8 cellular contexts compared by ENCODE assay signal in genomic region chr7:76626989-76627642, GRCh38. TPM values are rescaled to one million over a fixed set of nuclear protein-coding genes. Genes with fewer than 3 reads are reported as not detected.
DNase-seq lines count a peak whose midpoint lies in the region; ATAC-seq and FAIRE-seq lines count a peak whose summit lies in the region.
"Not testable (repeated sequence)": the region's sequence is repeated elsewhere in the genome, so short reads cannot be mapped to it uniquely, and the experiment has no call there.

POMZP3 (minus strand) TSS chr7:76627279; CDS start chr7:76626064, 1,215 bp downstream.

- H3K4me1 Mint-ChIP-seq in activated T-helper 2 cell treated with anti-CD3 and anti-CD28 coated beads, Interferon-gamma antibody, Interleukin-2, Interleukin-4, amounts not matched to agents 10 μg/mL and 5 μg/mL and 100 μg/mL, durations not matched to agents 14 hours and 24 hours and 36 hours (ENCODE audit: low read depth) = not testable (repeated sequence)

- H3K27ac Mint-ChIP-seq in activated T-helper 2 cell treated with anti-CD3 and anti-CD28 coated beads, Interferon-gamma antibody, Interleukin-2, Interleukin-4, amounts not matched to agents 10 μg/mL and 5 μg/mL and 100 μg/mL, durations not matched to agents 14 hours and 24 hours and 36 hours = peak within 1 kb of the TSS; percentile 84

- H3K36me3 Mint-ChIP-seq in activated T-helper 2 cell treated with anti-CD3 and anti-CD28 coated beads, Interferon-gamma antibody, Interleukin-2, Interleukin-4, amounts not matched to agents 10 μg/mL and 5 μg/mL and 100 μg/mL, durations not matched to agents 14 hours and 24 hours and 36 hours (ENCODE audit: low read depth) = peaks cover 14% of the 10 kb centered on the region

- H3K4me1 ChIP-seq in esophagus (ENCODE audit: control insufficient read depth in 2 of 2, insufficient read depth in 2 of 2, low read length in 1 of 2); mesodermal cell (ENCODE audit: control insufficient read depth, insufficient read depth, low read length, poor library complexity, severe bottlenecking): not testable (repeated sequence)

- FAIRE-seq in RCC 7860 (lab: Jason Lieb, UNC) = not testable (repeated sequence)

- DNase-seq in COLO668 (lab: John Stamatoyannopoulos, UW; ENCODE audit: unreplicated experiment) (peak; percentile 10), RCC 7860 (ENCODE audit: low spot score) (peak; percentile 8)
- DNase-seq in activated T-helper 2 cell treated with anti-CD3 and anti-CD28 coated beads, Interferon-gamma antibody, Interleukin-2, Interleukin-4, amounts not matched to agents 10 μg/mL and 5 μg/mL and 100 μg/mL, durations not matched to agents 14 hours and 24 hours and 36 hours (ENCODE audit: low spot score) = peak; percentile 40
- peak; percentile 19 to 37 (median 20) for DNase-seq in stimulated activated CD4-positive, alpha-beta T cell treated with anti-CD3 and anti-CD28 coated beads, TNF-alpha, amount 100 ng/mL, for 24 hours (ENCODE audit: low read depth in 3 of 3)

- H3K9me3 Mint-ChIP-seq in activated T-helper 2 cell treated with anti-CD3 and anti-CD28 coated beads, Interferon-gamma antibody, Interleukin-2, Interleukin-4, amounts not matched to agents 10 μg/mL and 5 μg/mL and 100 μg/mL, durations not matched to agents 14 hours and 24 hours and 36 hours = not testable (repeated sequence)

- H3K9me3 ChIP-seq in esophagus (ENCODE audit: control insufficient read depth in 2 of 2, insufficient read depth in 1 of 2, low read depth in 1 of 2, low read length in 1 of 2); mesodermal cell (ENCODE audit: control insufficient read depth, low read length): not testable (repeated sequence)

- not testable (repeated sequence) for H3K27me3 Mint-ChIP-seq in activated T-helper 2 cell treated with anti-CD3 and anti-CD28 coated beads, Interferon-gamma antibody, Interleukin-2, Interleukin-4, amounts not matched to agents 10 μg/mL and 5 μg/mL and 100 μg/mL, durations not matched to agents 14 hours and 24 hours and 36 hours (ENCODE audit: low read depth)

- ATAC-seq in GM21367 (IDR thresholded peaks at IDR 0.05; ENCODE audit: unreplicated experiment) = peak; percentile 86
- peak; percentile 74 for ATAC-seq in HG03378 (IDR thresholded peaks at IDR 0.05; ENCODE audit: unreplicated experiment)

- peak within 1 kb of the TSS; percentile 89 for H3K4me3 Mint-ChIP-seq in activated T-helper 2 cell treated with anti-CD3 and anti-CD28 coated beads, Interferon-gamma antibody, Interleukin-2, Interleukin-4, amounts not matched to agents 10 μg/mL and 5 μg/mL and 100 μg/mL, durations not matched to agents 14 hours and 24 hours and 36 hours (ENCODE audit: low read depth)

- intact Hi-C loops in activated T-helper 2 cell treated with anti-CD3 and anti-CD28 coated beads, Interferon-gamma antibody, Interleukin-2, Interleukin-4, amounts not matched to agents 10 μg/mL and 5 μg/mL and 100 μg/mL, durations not matched to agents 14 hours and 24 hours and 36 hours (cut with micrococcal nuclease) = not testable (repeated sequence)

- H3K36me3 ChIP-seq in esophagus (ENCODE audit: control insufficient read depth in 2 of 2, insufficient read depth in 2 of 2, low read length in 1 of 2) = not testable (repeated sequence)
- peaks cover 11% of the 10 kb centered on the region for H3K36me3 ChIP-seq in mesodermal cell (ENCODE audit: control insufficient read depth, insufficient read depth, low read length)

- H3K27ac ChIP-seq in esophagus (ENCODE audit: low read depth in 2 of 2, low read length in 1 of 2) = peak within 1 kb of the TSS; percentile 82 to 90
- H3K27ac ChIP-seq in mesodermal cell (ENCODE audit: low read depth, low read length, severe bottlenecking) = peak within 1 kb of the TSS; percentile 87

- H3K27me3 ChIP-seq in esophagus (ENCODE audit: control insufficient read depth in 1 of 2, insufficient read depth in 2 of 2, low read length in 2 of 2) = not testable (repeated sequence)

- H3K4me3 ChIP-seq in esophagus (ENCODE audit: low read depth in 1 of 2, low read length in 2 of 2) = peak within 1 kb of the TSS; percentile 59 to 65
- peak within 1 kb of the TSS; percentile 48 for H3K4me3 ChIP-seq in mesodermal cell (ENCODE audit: extremely low read depth, insufficient read depth, low read length, poor library complexity, severe bottlenecking)

- WGBS in esophagus, 2 donors = 0 to 1% methylated on average over 12 to 44 of the region's 78 CpGs
- no CpG with 5 or more reads among the region's 78 CpGs for WGBS in mesodermal cell (ENCODE audit: insufficient coverage in 2 of 2), 2 experiments

RNA-seq across cellular contexts. Expression of gene POMZP3, which starts in this region (rescaled TPM):
- total RNA-seq in activated T-helper 2 cell treated with anti-CD3 and anti-CD28 coated beads, Interferon-gamma antibody, Interleukin-2, Interleukin-4, amounts not matched to agents 10 μg/mL and 5 μg/mL and 100 μg/mL, durations not matched to agents 14 hours and 24 hours and 36 hours = 8.2 and 9.0 TPM in 2 replicates
- polyA plus RNA-seq in esophagus = 1 to 10 TPM; 4.5 to 8.3 TPM
- polyA plus RNA-seq in mesodermal cell (2013, experiment 1 of 2) = 9.9 TPM
- 8.2 TPM for polyA plus RNA-seq in mesodermal cell (2013, experiment 2 of 2)

Comparison
In these comparisons a context has a peak if more than half of its experiments do, and no peak if none do; other contexts are left out.
1. Peak in every context shown above with its lines: DNase-seq, ATAC-seq, H3K4me3 ChIP-seq and H3K27ac ChIP-seq.